In the genomic region with DNA sequence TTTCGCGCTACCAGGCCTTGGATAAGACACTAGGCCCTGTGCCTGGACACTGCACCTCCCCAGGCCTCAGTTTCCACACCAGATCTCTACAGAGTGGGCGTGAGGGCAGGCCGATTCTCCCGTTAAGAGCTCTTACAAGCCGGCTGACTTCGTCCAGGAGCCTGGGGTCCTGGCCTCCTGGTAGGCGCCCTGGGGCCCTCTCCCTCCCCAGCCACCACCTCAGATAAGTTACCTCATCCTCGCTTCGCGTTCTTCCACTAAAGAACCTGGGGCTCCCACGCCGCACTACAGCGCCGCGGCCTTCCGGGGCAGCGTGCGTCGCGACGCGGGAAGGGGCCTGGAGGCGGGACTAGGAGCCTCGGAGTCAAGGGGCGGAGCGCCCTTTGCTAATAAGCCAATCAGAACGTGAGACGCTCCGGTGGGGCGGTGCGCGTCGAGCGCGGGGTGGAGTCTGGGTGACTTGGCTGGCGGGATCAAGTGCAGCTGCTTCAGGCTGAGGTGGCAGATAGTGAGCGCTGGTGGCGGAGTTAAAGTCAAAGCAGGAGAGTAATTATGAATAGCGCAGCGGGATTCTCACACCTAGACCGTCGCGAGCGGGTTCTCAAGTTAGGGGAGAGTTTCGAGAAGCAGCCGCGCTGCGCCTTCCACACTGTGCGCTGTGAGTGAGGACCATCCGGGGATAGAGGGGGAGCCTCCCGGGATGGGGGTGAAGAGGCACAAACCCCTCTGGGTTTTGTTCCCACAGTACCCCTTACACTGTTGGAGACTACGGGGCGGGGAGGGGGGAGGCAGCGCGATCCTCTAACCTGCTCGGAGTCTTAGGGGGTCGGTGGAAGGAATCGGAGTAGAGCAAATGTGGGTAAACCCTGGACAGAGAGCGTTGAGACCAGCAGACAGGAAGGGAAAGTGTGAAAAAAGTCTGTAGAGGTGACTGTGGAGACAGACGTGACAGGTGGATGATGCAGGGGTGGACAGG, we compare ENCODE assay signal across 8 cellular contexts. TPM values are rescaled to one million over a fixed set of nuclear protein-coding genes. Genes with fewer than 3 reads are reported as not detected.
DNase-seq lines count a peak whose midpoint lies in the region; ATAC-seq and TF ChIP-seq lines count a peak whose summit lies in the region.

A gene (plus strand): TSS at position 476 of the 976 bp plus-strand sequence. CDS start 77 bp downstream, at position 553.
A gene with protein sequence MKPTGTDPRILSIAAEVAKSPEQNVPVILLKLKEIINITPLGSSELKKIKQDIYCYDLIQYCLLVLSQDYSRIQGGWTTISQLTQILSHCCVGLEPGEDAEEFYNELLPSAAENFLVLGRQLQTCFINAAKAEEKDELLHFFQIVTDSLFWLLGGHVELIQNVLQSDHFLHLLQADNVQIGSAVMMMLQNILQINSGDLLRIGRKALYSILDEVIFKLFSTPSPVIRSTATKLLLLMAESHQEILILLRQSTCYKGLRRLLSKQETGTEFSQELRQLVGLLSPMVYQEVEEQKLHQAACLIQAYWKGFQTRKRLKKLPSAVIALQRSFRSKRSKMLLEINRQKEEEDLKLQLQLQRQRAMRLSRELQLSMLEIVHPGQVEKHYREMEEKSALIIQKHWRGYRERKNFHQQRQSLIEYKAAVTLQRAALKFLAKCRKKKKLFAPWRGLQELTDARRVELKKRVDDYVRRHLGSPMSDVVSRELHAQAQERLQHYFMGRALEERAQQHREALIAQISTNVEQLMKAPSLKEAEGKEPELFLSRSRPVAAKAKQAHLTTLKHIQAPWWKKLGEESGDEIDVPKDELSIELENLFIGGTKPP (minus strand): TSS at position 327 of the 976 bp plus-strand sequence. CDS start 6,100 bp downstream, outside the sequence.

- DNase-seq in DND-41, result peak; percentile 96
- peak; percentile 99 for DNase-seq in Karpas-422
- peak; percentile 97 for DNase-seq in RKO (ENCODE audit: low spot score)
- DNase-seq in activated T-helper 1 cell treated with Interleukin-2 at 50 U/mL for 16 hours (ENCODE audit: low read depth), result peak; percentile 92
- DNase-seq in fibroblast of gingiva (ENCODE audit: low read depth), result peak; percentile 93
- peak; percentile 97 for DNase-seq in naive B cell

- no peaks in the 10 kb centered on the region for H3K27me3 Mint-ChIP-seq in naive B cell
- H3K27me3 Mint-ChIP-seq in stimulated activated memory B cell treated with anti-CD40 and anti-IgM and Interleukin-4, amounts not matched to agents 10 μg/mL and 1 μg/mL and 100 μg/mL, for 72 hours, result no peaks in the 10 kb centered on the region

- TF ChIP-seq CTCF in DND-41 (IDR thresholded peaks at IDR 0.05; ENCODE audit: borderline replicate concordance, extremely low read depth, low read length, poor library complexity, severe bottlenecking), result peak; percentile 23

- peak within 1 kb of the TSS; percentile 91 for H2AFZ ChIP-seq in DND-41 (ENCODE audit: low read depth, low read length)
- H2AFZ ChIP-seq in Karpas-422 (ENCODE audit: low read length), result 0 out of 2 replicates have a peak within 1 kb of the TSS, but pooled peaks have one; percentile 32

- H3K4me1 Mint-ChIP-seq in naive B cell, result peaks cover 52 to 60% (median 54%) of the 10 kb centered on the region in 3 donors
- peaks cover 53% of the 10 kb centered on the region for H3K4me1 Mint-ChIP-seq in stimulated activated memory B cell treated with anti-CD40 and anti-IgM and Interleukin-4, amounts not matched to agents 10 μg/mL and 1 μg/mL and 100 μg/mL, for 72 hours

- H3K9ac ChIP-seq in DND-41 (ENCODE audit: low read depth, low read length) (peak within 1 kb of the TSS; percentile 80), Karpas-422 (ENCODE audit: low read length) (peak within 1 kb of the TSS; percentile 91)

- H3K9me3 Mint-ChIP-seq in naive B cell, result peaks cover 0 to 3% (median 0%) of the 10 kb centered on the region in 7 donors
- no peaks in the 10 kb centered on the region for H3K9me3 Mint-ChIP-seq in stimulated activated memory B cell treated with anti-CD40 and anti-IgM and Interleukin-4, amounts not matched to agents 10 μg/mL and 1 μg/mL and 100 μg/mL, for 72 hours

- H3K79me2 ChIP-seq in DND-41 (ENCODE audit: insufficient read depth, low read length) (peaks cover 43% of the 10 kb centered on the region), Karpas-422 (ENCODE audit: low read length) (peaks cover 94% of the 10 kb centered on the region)

- no peaks in the 10 kb centered on the region for H3K9me2 ChIP-seq in Karpas-422 (replicated peaks; ENCODE audit: insufficient read depth, low read length)

- H3K4me1 ChIP-seq in DND-41 (ENCODE audit: insufficient read depth, low read length), result peaks cover 35% of the 10 kb centered on the region
- H3K4me1 ChIP-seq in Karpas-422 (ENCODE audit: low read length), result peaks cover 32% of the 10 kb centered on the region

- H3K4me3 ChIP-seq in DND-41 (ENCODE audit: low read depth in 1 of 2, low read length in 2 of 2) (peak within 1 kb of the TSS; percentile 69 to 85), Karpas-422 (ENCODE audit: low read length) (peak within 1 kb of the TSS; percentile 94)

- ATAC-seq in DND-41 (ENCODE audit: insufficient read depth, low read depth) (peak; percentile 97), GM21825 (IDR thresholded peaks at IDR 0.05; ENCODE audit: unreplicated experiment) (peak; percentile 97), naive B cell (ENCODE audit: low read depth in 2 of 2) (peak; percentile 94 to 96)
- peak; percentile 100 for ATAC-seq in stimulated activated memory B cell treated with anti-CD40 and anti-IgM and Interleukin-4, amounts not matched to agents 10 μg/mL and 1 μg/mL and 100 μg/mL, for 72 hours

- no peaks in the 10 kb centered on the region for H3K27me3 ChIP-seq in DND-41 (ENCODE audit: insufficient read depth, low read length, poor library complexity)
- H3K27me3 ChIP-seq in Karpas-422 (ENCODE audit: low read length), result no peaks in the 10 kb centered on the region

- H3K4me3 Mint-ChIP-seq in naive B cell, result peak within 1 kb of the TSS; percentile 90 to 100 (median 96)
- H3K4me3 Mint-ChIP-seq in stimulated activated memory B cell treated with anti-CD40 and anti-IgM and Interleukin-4, amounts not matched to agents 10 μg/mL and 1 μg/mL and 100 μg/mL, for 72 hours, result peak within 1 kb of the TSS; percentile 95

- H3K27ac ChIP-seq in DND-41 (ENCODE audit: low read length) (peak within 1 kb of the TSS; percentile 89), Karpas-422 (ENCODE audit: low read length) (peak within 1 kb of the TSS; percentile 89)

- H4K20me1 ChIP-seq in DND-41 (ENCODE audit: insufficient read depth, low read length) (no peaks in the 10 kb centered on the region), Karpas-422 (ENCODE audit: insufficient read depth, low read depth, low read length) (no peaks in the 10 kb centered on the region)

- peak within 1 kb of the TSS; percentile 86 for H3K4me2 ChIP-seq in DND-41 (ENCODE audit: insufficient read depth, low read length)
- H3K4me2 ChIP-seq in Karpas-422 (ENCODE audit: low read depth, low read length, poor library complexity, severe bottlenecking), result peak within 1 kb of the TSS; percentile 87

- H3K9me3 ChIP-seq in DND-41 (ENCODE audit: insufficient read depth, low read length, severe bottlenecking) (no peaks in the 10 kb centered on the region), Karpas-422 (ENCODE audit: low read length) (no peaks in the 10 kb centered on the region)

- peaks cover 9 to 21% of the 10 kb centered on the region in 2 donors for H3K36me3 Mint-ChIP-seq in naive B cell
- H3K36me3 Mint-ChIP-seq in stimulated activated memory B cell treated with anti-CD40 and anti-IgM and Interleukin-4, amounts not matched to agents 10 μg/mL and 1 μg/mL and 100 μg/mL, for 72 hours, result peaks cover 11% of the 10 kb centered on the region

- peaks cover 28% of the 10 kb centered on the region for H3K36me3 ChIP-seq in DND-41 (ENCODE audit: insufficient read depth, low read length)
- H3K36me3 ChIP-seq in Karpas-422 (ENCODE audit: insufficient read depth, low read length), result peaks cover 46% of the 10 kb centered on the region

- H3K27ac Mint-ChIP-seq in naive B cell, result peak within 1 kb of the TSS; percentile 91 to 98 (median 92)
- H3K27ac Mint-ChIP-seq in stimulated activated memory B cell treated with anti-CD40 and anti-IgM and Interleukin-4, amounts not matched to agents 10 μg/mL and 1 μg/mL and 100 μg/mL, for 72 hours, result peak within 1 kb of the TSS; percentile 91

RNA-seq across cellular contexts. Expression of the first gene that starts in this region (rescaled TPM):
- 60.6 and 62.2 TPM in 2 replicates for total RNA-seq in Karpas-422 (2014; rRNA removed; shearing (Covaris generic); ENCODE audit: low replicate concordance)
- polyA plus RNA-seq in naive B cell (ENCODE audit: low read depth in 6 of 6), result 100 to 1,000 TPM; 431 to 811 (median 611) TPM

RNA-seq across cellular contexts. Expression of the second gene that starts in this region (rescaled TPM):
- total RNA-seq in Karpas-422 (2014; rRNA removed; shearing (Covaris generic); ENCODE audit: low replicate concordance), result 56.3 and 62.8 TPM in 2 replicates
- polyA plus RNA-seq in naive B cell (ENCODE audit: low read depth in 6 of 6), result 10 to 100 TPM; 40.4 to 53.9 (median 46.7) TPM

Comparison
In these comparisons a context has a peak if more than half of its experiments do, and no peak if none do; other contexts are left out.
1. Peak in every context shown above with its lines: DNase-seq, ATAC-seq, H3K4me3 ChIP-seq and H3K27ac ChIP-seq.